ENCODE assay signal across 8 cellular contexts in the genomic region with DNA sequence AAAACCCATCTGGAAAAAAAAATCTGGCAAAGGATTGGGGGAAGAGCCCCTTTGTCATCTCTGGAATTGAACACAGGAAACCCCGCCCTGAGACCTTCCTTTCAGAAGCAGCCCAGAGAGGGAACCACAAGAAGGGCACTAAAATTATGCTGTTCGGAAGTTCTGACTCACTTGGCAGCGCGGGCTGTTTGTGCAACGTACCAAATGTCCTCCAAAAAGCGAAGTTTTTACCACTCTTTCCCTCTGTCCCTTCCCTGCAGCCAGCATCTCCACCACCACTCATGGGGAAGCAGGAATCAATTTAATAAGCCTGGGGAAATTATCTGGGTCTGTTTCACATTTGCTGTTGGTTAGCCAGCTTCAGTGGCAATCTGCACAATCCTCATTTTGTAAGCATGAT. TPM values are rescaled to one million over a fixed set of nuclear protein-coding genes. Genes with fewer than 3 reads are reported as not detected.
DNase-seq lines count a peak whose midpoint lies in the region; ATAC-seq and TF ChIP-seq lines count a peak whose summit lies in the region.

No MANE protein-coding gene starts in this region.

- no peaks in the 10 kb centered on the region for H3K36me3 Mint-ChIP-seq in T-cell

- CTCF ChIA-PET in T-cell (lab: Charles Lee), result interaction anchor here (0.6 to 2.1 kb wide), 5 partner anchors 9 to 1043 kb away, joined by 3 to 10 read pairs (median 3); no protein-coding TSS in a partner anchor

- peak in 23 of 34 experiments; percentile 14 to 72 (median 36) for DNase-seq in T-cell
- DNase-seq in activated naive CD8-positive, alpha-beta T cell treated with anti-CD3 and anti-CD28 coated beads, Interleukin-2, amount 50 U/mL, for 16 hours (ENCODE audit: low read depth, low spot score), result peak; percentile 35
- peak; percentile 59 for DNase-seq in medulla oblongata (ENCODE audit: extremely low spot score)
- no peak for DNase-seq in WERI-Rb-1
- DNase-seq in DMS114 treated with DMSO at 0.1 percent for 48 hours (lab: John Stamatoyannopoulos, UW; ENCODE audit: unreplicated experiment), result no peak

- peak overlapping the region; percentile 100 for H3K27ac Mint-ChIP-seq in T-cell

- no peaks in the 10 kb centered on the region for H3K27me3 Mint-ChIP-seq in T-cell

- no peak for TF ChIP-seq CTCF in WERI-Rb-1 (IDR thresholded peaks at IDR 0.05; ENCODE audit: low read depth, low read length)

- ATAC-seq in GM21786 (IDR thresholded peaks at IDR 0.05; ENCODE audit: unreplicated experiment) (peak; percentile 23), T-cell (replicated peaks in 1 of 4) (peak; percentile 24 to 42 (median 32)), HG02763 (IDR thresholded peaks at IDR 0.05; ENCODE audit: unreplicated experiment) (no peak)

- peak overlapping the region in 1 of 2 donors; percentile 13 for H3K9ac ChIP-seq in stomach smooth muscle (ENCODE audit: low read length in 2 of 2)

- H3K4me3 ChIP-seq in stomach smooth muscle (ENCODE audit: low read length in 2 of 2) (no peak overlapping the region), WERI-Rb-1 (ENCODE audit: low read depth, low read length) (no peak overlapping the region)

- H3K9me3 Mint-ChIP-seq in T-cell, result no peaks in the 10 kb centered on the region

- peaks cover 81 to 86% (median 82%) of the 10 kb centered on the region in 3 donors for H3K4me1 Mint-ChIP-seq in T-cell

- POLR2A ChIA-PET in T-cell (lab: Charles Lee), result no interaction called here

- H3K4me1 ChIP-seq in stomach smooth muscle (ENCODE audit: control insufficient read depth, insufficient read depth, low read length), result peaks cover 24% of the 10 kb centered on the region

- H3K4me3 Mint-ChIP-seq in T-cell, result peak overlapping the region; percentile 56 to 75 (median 73)

- H3K27me3 ChIP-seq in stomach smooth muscle (ENCODE audit: control insufficient read depth in 1 of 2, insufficient read depth in 2 of 2, low read length in 2 of 2) (peaks cover 16 to 27% of the 10 kb centered on the region in 2 donors), WERI-Rb-1 (ENCODE audit: insufficient read depth, low read depth, severe bottlenecking) (no peaks in the 10 kb centered on the region)

- peak overlapping the region; percentile 24 for H3K27ac ChIP-seq in stomach smooth muscle (ENCODE audit: low read length)
- no peak overlapping the region for H3K27ac ChIP-seq in WERI-Rb-1

- H3K36me3 ChIP-seq in stomach smooth muscle (ENCODE audit: control insufficient read depth in 2 of 2, insufficient read depth in 2 of 2, low read length in 2 of 2), result peaks cover 0 to 5% of the 10 kb centered on the region in 2 donors
- no peaks in the 10 kb centered on the region for H3K36me3 ChIP-seq in WERI-Rb-1

- H3K9me3 ChIP-seq in stomach smooth muscle (ENCODE audit: control insufficient read depth in 2 of 2, low read length in 2 of 2), result no peaks in the 10 kb centered on the region
- no peaks in the 10 kb centered on the region for H3K9me3 ChIP-seq in WERI-Rb-1 (ENCODE audit: severe bottlenecking)

RNA-seq across cellular contexts. Expression of a gene that starts 3.2 kb away (rescaled TPM):
- 10 to 100 TPM; 55.6 to 92.3 (median 77.8) TPM for total RNA-seq in T-cell

RNA-seq across cellular contexts. Expression of a gene that starts 15.2 kb away (rescaled TPM):
- total RNA-seq in T-cell, result 10 to 100 TPM; 15.4 to 24.2 (median 16.0) TPM

Comparison
In these comparisons a context has a peak if more than half of its experiments do, and no peak if none do; other contexts are left out.
1. DNase-seq: peak in T-cell (23 of 34), activated naive CD8-positive, alpha-beta T cell treated with anti-CD3 and anti-CD28 coated beads, Interleukin-2, amount 50 U/mL, for 16 hours (single experiment) and medulla oblongata (single experiment); none in WERI-Rb-1 (single experiment) and DMS114 treated with DMSO at 0.1 percent for 48 hours (single experiment).